ENCODE assay signal across 10 cellular contexts in genomic region chr4:40525811-40526598, GRCh38.
A peak's percentile ranks its signal among the peaks of the same experiment; 100 is the strongest.
DNase-seq lines count a peak whose midpoint lies in the region; ATAC-seq and TF ChIP-seq lines count a peak whose summit lies in the region.
"Had no signal": no experiment of that assay in that cellular context is flagged by ENCODE, and none has a peak within 500 bp of the region (broad histone marks: within the 10 kb centered on the region; RNA-seq: fewer than 3 reads in every experiment).

No MANE protein-coding gene starts in this region.

- no peaks in the 10 kb centered on the region for H3K9me3 ChIP-seq in breast epithelium

- no peak overlapping the region for H3K4me3 ChIP-seq in breast epithelium

- no peak overlapping the region for H3K4me3 Mint-ChIP-seq in glutamatergic neuron (ENCODE audit: unreplicated experiment)
- H3K4me3 Mint-ChIP-seq: activated T-helper 1 cell treated with anti-CD3 and anti-CD28 coated beads, Interleukin-12 subunit alpha, Interleukin-12 subunit beta, Interleukin-2, Interleukin-4 antibody, amounts not matched to agents 30 ng/mL and 10 ng/mL and 1 ng/mL, durations not matched to agents 14 hours and 24 hours and 36 hours had no signal

- H3K9me3 Mint-ChIP-seq in glutamatergic neuron (ENCODE audit: unreplicated experiment) = no peaks in the 10 kb centered on the region
- H3K9me3 Mint-ChIP-seq: activated T-helper 1 cell treated with anti-CD3 and anti-CD28 coated beads, Interleukin-12 subunit alpha, Interleukin-12 subunit beta, Interleukin-2, Interleukin-4 antibody, amounts not matched to agents 30 ng/mL and 10 ng/mL and 1 ng/mL, durations not matched to agents 14 hours and 24 hours and 36 hours had no signal

- no peaks in the 10 kb centered on the region for H3K36me3 ChIP-seq in breast epithelium

- H3K27me3 Mint-ChIP-seq in glutamatergic neuron (ENCODE audit: unreplicated experiment) = peaks cover 2% of the 10 kb centered on the region

- TF ChIP-seq CTCF in breast epithelium (IDR thresholded peaks at IDR 0.05) (no peak), glutamatergic neuron (IDR thresholded peaks at IDR 0.05; ENCODE audit: partially characterized antibody, unreplicated experiment) (no peak)

- H3K27me3 ChIP-seq in breast epithelium = no peaks in the 10 kb centered on the region

- TF ChIP-seq POLR2A in breast epithelium (IDR thresholded peaks at IDR 0.05) = no peak

- ATAC-seq in HG02759 (IDR thresholded peaks at IDR 0.05; ENCODE audit: unreplicated experiment) = no peak

- no peak overlapping the region for H3K27ac Mint-ChIP-seq in glutamatergic neuron (ENCODE audit: unreplicated experiment)
- H3K27ac Mint-ChIP-seq: activated T-helper 1 cell treated with anti-CD3 and anti-CD28 coated beads, Interleukin-12 subunit alpha, Interleukin-12 subunit beta, Interleukin-2, Interleukin-4 antibody, amounts not matched to agents 30 ng/mL and 10 ng/mL and 1 ng/mL, durations not matched to agents 14 hours and 24 hours and 36 hours had no signal

- no peaks in the 10 kb centered on the region for H3K4me1 Mint-ChIP-seq in glutamatergic neuron (ENCODE audit: low read depth, unreplicated experiment)

- H3K36me3 Mint-ChIP-seq in glutamatergic neuron (ENCODE audit: unreplicated experiment) = no peaks in the 10 kb centered on the region

- DNase-seq in HT-29 (ENCODE audit: low spot score) (peak; percentile 73), breast epithelium (ENCODE audit: low spot score in 2 of 2) (peak in 1 of 2 donors; percentile 39), kidney glomerular epithelial cell (lab: John Stamatoyannopoulos, UW) (peak; percentile 75), stromal cell of bone marrow (ENCODE audit: low read depth) (peak; percentile 83), NCI-H510A treated with DMSO at 0.1 percent for 48 hours (lab: John Stamatoyannopoulos, UW) (no peak), glutamatergic neuron (no peak)
- DNase-seq in activated T-cell treated with anti-CD3 and anti-CD28 coated beads, Interleukin-2, amount 50 U/mL, for 48 hours = no peak
- DNase-seq: NCI-H1417 treated with DMSO at 0.1 percent for 48 hours had no signal

- no peaks in the 10 kb centered on the region for H3K4me1 ChIP-seq in breast epithelium

- peak overlapping the region; percentile 80 to 87 for H3K27ac ChIP-seq in breast epithelium

- intact Hi-C loops in breast epithelium (cut with DNase I; ENCODE audit: low total_unique reads) = no loop called here

Comparison
In these comparisons a context has a peak if more than half of its experiments do, and no peak if none do; other contexts are left out.
1. DNase-seq: peak in HT-29 (single experiment), kidney glomerular epithelial cell (single experiment) and stromal cell of bone marrow (single experiment); none in activated T-cell treated with anti-CD3 and anti-CD28 coated beads, Interleukin-2, amount 50 U/mL, for 48 hours (0 of 2), NCI-H510A treated with DMSO at 0.1 percent for 48 hours (single experiment) and glutamatergic neuron (single experiment).